Comparison of ENCODE assay signal across 2 cellular contexts in the genomic region with DNA sequence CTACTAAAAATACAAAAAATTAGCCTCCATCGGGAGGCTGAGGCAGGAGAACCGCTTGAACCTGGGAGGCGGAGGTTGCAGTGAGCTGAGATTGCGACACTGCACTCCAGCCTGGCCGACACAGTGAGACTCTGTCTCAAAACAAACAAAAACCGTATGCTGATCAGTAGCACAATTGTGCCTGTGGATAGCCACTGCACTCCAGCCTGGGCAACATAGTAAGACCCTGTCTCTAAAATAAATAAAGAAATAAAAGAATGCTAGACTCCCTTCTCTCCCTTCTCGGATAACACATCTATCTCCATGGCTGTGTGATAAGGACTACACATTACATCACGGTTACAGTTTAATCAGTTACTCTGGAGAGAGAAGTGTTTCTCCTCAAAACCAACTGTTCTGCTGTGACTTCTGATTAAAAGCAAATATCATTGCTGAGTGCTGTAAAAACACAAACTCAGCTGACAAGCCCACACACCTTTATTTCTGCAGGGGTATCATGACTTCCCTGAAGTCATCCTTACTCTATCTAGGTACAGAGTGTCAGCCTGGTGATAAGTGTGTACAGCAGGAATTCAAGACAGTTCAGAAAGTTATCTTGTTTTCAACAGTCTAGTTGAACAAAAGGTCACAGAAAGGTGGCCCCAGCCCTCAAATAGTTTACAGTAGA.
TF ChIP-seq lines count a peak whose summit lies in the region.

No MANE protein-coding gene starts in this region.

TF ChIP-seq in K562, 482 proteins besides CTCF, POLR2A, EP300 and RAD21 (continued from another document and continues in another):
- TF ChIP-seq, protein P1, sequence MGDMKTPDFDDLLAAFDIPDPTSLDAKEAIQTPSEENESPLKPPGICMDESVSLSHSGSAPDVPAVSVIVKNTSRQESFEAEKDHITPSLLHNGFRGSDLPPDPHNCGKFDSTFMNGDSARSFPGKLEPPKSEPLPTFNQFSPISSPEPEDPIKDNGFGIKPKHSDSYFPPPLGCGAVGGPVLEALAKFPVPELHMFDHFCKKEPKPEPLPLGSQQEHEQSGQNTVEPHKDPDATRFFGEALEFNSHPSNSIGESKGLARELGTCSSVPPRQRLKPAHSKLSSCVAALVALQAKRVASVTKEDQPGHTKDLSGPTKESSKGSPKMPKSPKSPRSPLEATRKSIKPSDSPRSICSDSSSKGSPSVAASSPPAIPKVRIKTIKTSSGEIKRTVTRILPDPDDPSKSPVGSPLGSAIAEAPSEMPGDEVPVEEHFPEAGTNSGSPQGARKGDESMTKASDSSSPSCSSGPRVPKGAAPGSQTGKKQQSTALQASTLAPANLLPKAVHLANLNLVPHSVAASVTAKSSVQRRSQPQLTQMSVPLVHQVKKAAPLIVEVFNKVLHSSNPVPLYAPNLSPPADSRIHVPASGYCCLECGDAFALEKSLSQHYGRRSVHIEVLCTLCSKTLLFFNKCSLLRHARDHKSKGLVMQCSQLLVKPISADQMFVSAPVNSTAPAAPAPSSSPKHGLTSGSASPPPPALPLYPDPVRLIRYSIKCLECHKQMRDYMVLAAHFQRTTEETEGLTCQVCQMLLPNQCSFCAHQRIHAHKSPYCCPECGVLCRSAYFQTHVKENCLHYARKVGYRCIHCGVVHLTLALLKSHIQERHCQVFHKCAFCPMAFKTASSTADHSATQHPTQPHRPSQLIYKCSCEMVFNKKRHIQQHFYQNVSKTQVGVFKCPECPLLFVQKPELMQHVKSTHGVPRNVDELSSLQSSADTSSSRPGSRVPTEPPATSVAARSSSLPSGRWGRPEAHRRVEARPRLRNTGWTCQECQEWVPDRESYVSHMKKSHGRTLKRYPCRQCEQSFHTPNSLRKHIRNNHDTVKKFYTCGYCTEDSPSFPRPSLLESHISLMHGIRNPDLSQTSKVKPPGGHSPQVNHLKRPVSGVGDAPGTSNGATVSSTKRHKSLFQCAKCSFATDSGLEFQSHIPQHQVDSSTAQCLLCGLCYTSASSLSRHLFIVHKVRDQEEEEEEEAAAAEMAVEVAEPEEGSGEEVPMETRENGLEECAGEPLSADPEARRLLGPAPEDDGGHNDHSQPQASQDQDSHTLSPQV (IDR thresholded peaks at IDR 0.05): 0 out of 2 replicates have a peak, but pooled peaks have one; percentile 41
- TF ChIP-seq BACH1 (tag; IDR thresholded peaks at IDR 0.05) (no peak), FOXP1 (CRISPR knock-in tag; IDR thresholded peaks at IDR 0.05) (no peak), POLR2AphosphoS5 (IDR thresholded peaks at IDR 0.05; ENCODE audit: control insufficient read depth, insufficient read depth, low read depth, low read length) (peak; percentile 83), TGIF2 (CRISPR knock-in tag; IDR thresholded peaks at IDR 0.05) (no peak), SMARCA5 (IDR thresholded peaks at IDR 0.05) (peak; percentile 76), MTA2 (IDR thresholded peaks at IDR 0.05; ENCODE audit: low read depth) (peak; percentile 45; the same call in 1 of the 2 replicates), NFIC (IDR thresholded peaks at IDR 0.05) (peak; percentile 62; the same call in 1 of the 2 replicates), HNRNPK (IDR thresholded peaks at IDR 0.05; ENCODE audit: low read depth, low read length, poor library complexity, severe bottlenecking) (no peak), NCOA6 (IDR thresholded peaks at IDR 0.05) (0 out of 2 replicates have a peak, but pooled peaks have one; percentile 20), ZNF324 (CRISPR knock-in tag; IDR thresholded peaks at IDR 0.05) (no peak), MCM7 (IDR thresholded peaks at IDR 0.05) (no peak), ZNF561 (CRISPR knock-in tag; conservative IDR thresholded peaks at IDR 0.05) (no peak), ATF7 (IDR thresholded peaks at IDR 0.05) (peak; percentile 66), ZNF184 (CRISPR knock-in tag; IDR thresholded peaks at IDR 0.05) (no peak), SAFB (IDR thresholded peaks at IDR 0.05; ENCODE audit: borderline replicate concordance, low read depth, low read length) (no peak), ZC3H8 (IDR thresholded peaks at IDR 0.05) (no peak), POLR3G (IDR thresholded peaks at IDR 0.05; ENCODE audit: extremely low read depth, insufficient read length, insufficient replicate concordance) (no peak)
- TF ChIP-seq, protein P2, sequence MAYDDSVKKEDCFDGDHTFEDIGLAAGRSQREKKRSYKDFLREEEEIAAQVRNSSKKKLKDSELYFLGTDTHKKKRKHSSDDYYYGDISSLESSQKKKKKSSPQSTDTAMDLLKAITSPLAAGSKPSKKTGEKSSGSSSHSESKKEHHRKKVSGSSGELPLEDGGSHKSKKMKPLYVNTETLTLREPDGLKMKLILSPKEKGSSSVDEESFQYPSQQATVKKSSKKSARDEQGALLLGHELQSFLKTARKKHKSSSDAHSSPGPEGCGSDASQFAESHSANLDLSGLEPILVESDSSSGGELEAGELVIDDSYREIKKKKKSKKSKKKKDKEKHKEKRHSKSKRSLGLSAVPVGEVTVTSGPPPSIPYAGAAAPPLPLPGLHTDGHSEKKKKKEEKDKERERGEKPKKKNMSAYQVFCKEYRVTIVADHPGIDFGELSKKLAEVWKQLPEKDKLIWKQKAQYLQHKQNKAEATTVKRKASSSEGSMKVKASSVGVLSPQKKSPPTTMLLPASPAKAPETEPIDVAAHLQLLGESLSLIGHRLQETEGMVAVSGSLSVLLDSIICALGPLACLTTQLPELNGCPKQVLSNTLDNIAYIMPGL (CRISPR knock-in tag; IDR thresholded peaks at IDR 0.05): no peak
- TF ChIP-seq, protein P3, sequence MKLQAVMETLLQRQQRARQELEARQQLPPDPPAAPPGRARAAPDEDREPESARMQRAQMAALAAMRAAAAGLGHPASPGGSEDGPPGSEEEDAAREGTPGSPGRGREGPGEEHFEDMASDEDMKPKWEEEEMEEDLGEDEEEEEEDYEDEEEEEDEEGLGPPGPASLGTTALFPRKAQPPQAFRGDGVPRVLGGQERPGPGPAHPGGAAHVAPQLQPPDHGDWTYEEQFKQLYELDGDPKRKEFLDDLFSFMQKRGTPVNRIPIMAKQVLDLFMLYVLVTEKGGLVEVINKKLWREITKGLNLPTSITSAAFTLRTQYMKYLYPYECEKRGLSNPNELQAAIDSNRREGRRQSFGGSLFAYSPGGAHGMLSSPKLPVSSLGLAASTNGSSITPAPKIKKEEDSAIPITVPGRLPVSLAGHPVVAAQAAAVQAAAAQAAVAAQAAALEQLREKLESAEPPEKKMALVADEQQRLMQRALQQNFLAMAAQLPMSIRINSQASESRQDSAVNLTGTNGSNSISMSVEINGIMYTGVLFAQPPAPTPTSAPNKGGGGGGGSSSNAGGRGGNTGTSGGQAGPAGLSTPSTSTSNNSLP (IDR thresholded peaks at IDR 0.05; ENCODE audit: borderline replicate concordance, low read depth, low read length): 0 out of 2 replicates have a peak, but pooled peaks have one; percentile 7
- TF ChIP-seq, protein P4, sequence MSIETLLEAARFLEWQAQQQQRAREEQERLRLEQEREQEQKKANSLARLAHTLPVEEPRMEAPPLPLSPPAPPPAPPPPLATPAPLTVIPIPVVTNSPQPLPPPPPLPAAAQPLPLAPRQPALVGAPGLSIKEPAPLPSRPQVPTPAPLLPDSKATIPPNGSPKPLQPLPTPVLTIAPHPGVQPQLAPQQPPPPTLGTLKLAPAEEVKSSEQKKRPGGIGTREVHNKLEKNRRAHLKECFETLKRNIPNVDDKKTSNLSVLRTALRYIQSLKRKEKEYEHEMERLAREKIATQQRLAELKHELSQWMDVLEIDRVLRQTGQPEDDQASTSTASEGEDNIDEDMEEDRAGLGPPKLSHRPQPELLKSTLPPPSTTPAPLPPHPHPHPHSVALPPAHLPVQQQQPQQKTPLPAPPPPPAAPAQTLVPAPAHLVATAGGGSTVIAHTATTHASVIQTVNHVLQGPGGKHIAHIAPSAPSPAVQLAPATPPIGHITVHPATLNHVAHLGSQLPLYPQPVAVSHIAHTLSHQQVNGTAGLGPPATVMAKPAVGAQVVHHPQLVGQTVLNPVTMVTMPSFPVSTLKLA (conservative IDR thresholded peaks at IDR 0.05): peak in 1 of 2 experiments; percentile 44; a peak in 1 of 4 replicates

TF ChIP-seq in HepG2, 621 proteins besides CTCF, POLR2A, EP300 and RAD21 (continued from another document and continues in another):
- TF ChIP-seq, protein P5, sequence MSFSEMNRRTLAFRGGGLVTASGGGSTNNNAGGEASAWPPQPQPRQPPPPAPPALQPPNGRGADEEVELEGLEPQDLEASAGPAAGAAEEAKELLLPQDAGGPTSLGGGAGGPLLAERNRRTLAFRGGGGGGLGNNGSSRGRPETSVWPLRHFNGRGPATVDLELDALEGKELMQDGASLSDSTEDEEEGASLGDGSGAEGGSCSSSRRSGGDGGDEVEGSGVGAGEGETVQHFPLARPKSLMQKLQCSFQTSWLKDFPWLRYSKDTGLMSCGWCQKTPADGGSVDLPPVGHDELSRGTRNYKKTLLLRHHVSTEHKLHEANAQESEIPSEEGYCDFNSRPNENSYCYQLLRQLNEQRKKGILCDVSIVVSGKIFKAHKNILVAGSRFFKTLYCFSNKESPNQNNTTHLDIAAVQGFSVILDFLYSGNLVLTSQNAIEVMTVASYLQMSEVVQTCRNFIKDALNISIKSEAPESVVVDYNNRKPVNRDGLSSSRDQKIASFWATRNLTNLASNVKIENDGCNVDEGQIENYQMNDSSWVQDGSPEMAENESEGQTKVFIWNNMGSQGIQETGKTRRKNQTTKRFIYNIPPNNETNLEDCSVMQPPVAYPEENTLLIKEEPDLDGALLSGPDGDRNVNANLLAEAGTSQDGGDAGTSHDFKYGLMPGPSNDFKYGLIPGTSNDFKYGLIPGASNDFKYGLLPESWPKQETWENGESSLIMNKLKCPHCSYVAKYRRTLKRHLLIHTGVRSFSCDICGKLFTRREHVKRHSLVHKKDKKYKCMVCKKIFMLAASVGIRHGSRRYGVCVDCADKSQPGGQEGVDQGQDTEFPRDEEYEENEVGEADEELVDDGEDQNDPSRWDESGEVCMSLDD (CRISPR knock-in tag; IDR thresholded peaks at IDR 0.05; ENCODE audit: borderline replicate concordance): no peak
- TF ChIP-seq ZFP41 (CRISPR knock-in tag; IDR thresholded peaks at IDR 0.05; ENCODE audit: borderline replicate concordance) (no peak), BCL6 (CRISPR knock-in tag; IDR thresholded peaks at IDR 0.05) (peak; percentile 81; the same call in 1 of the 2 replicates), JUND (CRISPR knock-in tag; IDR thresholded peaks at IDR 0.05) (no peak), SRSF4 (IDR thresholded peaks at IDR 0.05; ENCODE audit: low read depth, low read length, poor library complexity, severe bottlenecking) (no peak), MYC (CRISPR knock-in tag; IDR thresholded peaks at IDR 0.05; ENCODE audit: borderline replicate concordance) (no peak), SALL2 (CRISPR knock-in tag; IDR thresholded peaks at IDR 0.05) (no peak), MED1 (CRISPR knock-in tag; IDR thresholded peaks at IDR 0.05) (peak; percentile 25; the same call in 1 of the 2 replicates), TBP (CRISPR knock-in tag; IDR thresholded peaks at IDR 0.05) (no peak), PHF8 (CRISPR knock-in tag; IDR thresholded peaks at IDR 0.05) (no peak)
- TF ChIP-seq, protein P6, sequence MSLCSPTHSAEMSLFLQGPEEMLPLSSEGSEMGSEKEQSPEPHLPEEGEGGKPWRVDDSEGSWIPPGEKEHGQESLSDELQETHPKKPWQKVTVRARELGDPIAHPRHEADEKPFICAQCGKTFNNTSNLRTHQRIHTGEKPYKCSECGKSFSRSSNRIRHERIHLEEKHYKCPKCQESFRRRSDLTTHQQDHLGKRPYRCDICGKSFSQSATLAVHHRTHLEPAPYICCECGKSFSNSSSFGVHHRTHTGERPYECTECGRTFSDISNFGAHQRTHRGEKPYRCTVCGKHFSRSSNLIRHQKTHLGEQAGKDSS (CRISPR knock-in tag; IDR thresholded peaks at IDR 0.05; ENCODE audit: borderline replicate concordance, low read depth): peak; percentile 64; the same call in 1 of the 2 replicates
- TF ChIP-seq, protein P7, sequence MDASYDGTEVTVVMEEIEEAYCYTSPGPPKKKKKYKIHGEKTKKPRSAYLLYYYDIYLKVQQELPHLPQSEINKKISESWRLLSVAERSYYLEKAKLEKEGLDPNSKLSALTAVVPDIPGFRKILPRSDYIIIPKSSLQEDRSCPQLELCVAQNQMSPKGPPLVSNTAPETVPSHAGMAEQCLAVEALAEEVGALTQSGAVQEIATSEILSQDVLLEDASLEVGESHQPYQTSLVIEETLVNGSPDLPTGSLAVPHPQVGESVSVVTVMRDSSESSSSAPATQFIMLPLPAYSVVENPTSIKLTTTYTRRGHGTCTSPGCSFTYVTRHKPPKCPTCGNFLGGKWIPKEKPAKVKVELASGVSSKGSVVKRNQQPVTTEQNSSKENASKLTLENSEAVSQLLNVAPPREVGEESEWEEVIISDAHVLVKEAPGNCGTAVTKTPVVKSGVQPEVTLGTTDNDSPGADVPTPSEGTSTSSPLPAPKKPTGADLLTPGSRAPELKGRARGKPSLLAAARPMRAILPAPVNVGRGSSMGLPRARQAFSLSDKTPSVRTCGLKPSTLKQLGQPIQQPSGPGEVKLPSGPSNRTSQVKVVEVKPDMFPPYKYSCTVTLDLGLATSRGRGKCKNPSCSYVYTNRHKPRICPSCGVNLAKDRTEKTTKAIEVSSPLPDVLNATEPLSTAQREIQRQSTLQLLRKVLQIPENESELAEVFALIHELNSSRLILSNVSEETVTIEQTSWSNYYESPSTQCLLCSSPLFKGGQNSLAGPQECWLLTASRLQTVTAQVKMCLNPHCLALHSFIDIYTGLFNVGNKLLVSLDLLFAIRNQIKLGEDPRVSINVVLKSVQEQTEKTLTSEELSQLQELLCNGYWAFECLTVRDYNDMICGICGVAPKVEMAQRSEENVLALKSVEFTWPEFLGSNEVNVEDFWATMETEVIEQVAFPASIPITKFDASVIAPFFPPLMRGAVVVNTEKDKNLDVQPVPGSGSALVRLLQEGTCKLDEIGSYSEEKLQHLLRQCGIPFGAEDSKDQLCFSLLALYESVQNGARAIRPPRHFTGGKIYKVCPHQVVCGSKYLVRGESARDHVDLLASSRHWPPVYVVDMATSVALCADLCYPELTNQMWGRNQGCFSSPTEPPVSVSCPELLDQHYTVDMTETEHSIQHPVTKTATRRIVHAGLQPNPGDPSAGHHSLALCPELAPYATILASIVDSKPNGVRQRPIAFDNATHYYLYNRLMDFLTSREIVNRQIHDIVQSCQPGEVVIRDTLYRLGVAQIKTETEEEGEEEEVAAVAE (CRISPR knock-in tag; IDR thresholded peaks at IDR 0.05; ENCODE audit: borderline replicate concordance): no peak
- TF ChIP-seq, protein P8, sequence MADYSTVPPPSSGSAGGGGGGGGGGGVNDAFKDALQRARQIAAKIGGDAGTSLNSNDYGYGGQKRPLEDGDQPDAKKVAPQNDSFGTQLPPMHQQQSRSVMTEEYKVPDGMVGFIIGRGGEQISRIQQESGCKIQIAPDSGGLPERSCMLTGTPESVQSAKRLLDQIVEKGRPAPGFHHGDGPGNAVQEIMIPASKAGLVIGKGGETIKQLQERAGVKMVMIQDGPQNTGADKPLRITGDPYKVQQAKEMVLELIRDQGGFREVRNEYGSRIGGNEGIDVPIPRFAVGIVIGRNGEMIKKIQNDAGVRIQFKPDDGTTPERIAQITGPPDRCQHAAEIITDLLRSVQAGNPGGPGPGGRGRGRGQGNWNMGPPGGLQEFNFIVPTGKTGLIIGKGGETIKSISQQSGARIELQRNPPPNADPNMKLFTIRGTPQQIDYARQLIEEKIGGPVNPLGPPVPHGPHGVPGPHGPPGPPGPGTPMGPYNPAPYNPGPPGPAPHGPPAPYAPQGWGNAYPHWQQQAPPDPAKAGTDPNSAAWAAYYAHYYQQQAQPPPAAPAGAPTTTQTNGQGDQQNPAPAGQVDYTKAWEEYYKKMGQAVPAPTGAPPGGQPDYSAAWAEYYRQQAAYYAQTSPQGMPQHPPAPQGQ (CRISPR knock-in tag; IDR thresholded peaks at IDR 0.05; ENCODE audit: borderline replicate concordance): no peak
- TF ChIP-seq, protein P9, sequence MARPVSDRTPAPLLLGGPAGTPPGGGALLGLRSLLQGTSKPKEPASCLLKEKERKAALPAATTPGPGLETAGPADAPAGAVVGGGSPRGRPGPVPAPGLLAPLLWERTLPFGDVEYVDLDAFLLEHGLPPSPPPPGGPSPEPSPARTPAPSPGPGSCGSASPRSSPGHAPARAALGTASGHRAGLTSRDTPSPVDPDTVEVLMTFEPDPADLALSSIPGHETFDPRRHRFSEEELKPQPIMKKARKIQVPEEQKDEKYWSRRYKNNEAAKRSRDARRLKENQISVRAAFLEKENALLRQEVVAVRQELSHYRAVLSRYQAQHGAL (CRISPR knock-in tag; IDR thresholded peaks at IDR 0.05; ENCODE audit: not compliant biosample characterization): no peak
